9 cellular contexts compared by ENCODE assay signal in genomic region chr4:1309261-1310010, GRCh38. TPM values are rescaled to one million over a fixed set of nuclear protein-coding genes. Genes with fewer than 3 reads are reported as not detected.
DNase-seq lines count a peak whose midpoint lies in the region; ATAC-seq and TF ChIP-seq lines count a peak whose summit lies in the region.
"Had no signal": no experiment of that assay in that cellular context is flagged by ENCODE, and none has a peak within 500 bp of the region (broad histone marks: within the 10 kb centered on the region; RNA-seq: fewer than 3 reads in every experiment).

No MANE protein-coding gene starts in this region.

- peaks cover 81% of the 10 kb centered on the region for H3K79me2 ChIP-seq in neural progenitor cell (ENCODE audit: low read depth)

- H4K20me1 ChIP-seq in neural progenitor cell (ENCODE audit: low read depth): peaks cover 27% of the 10 kb centered on the region

- H3K4me3 ChIP-seq in neural progenitor cell: peak overlapping the region; percentile 45

- no peak overlapping the region for H2AFZ ChIP-seq in neural progenitor cell (replicated peaks)

- H3K9ac ChIP-seq in neural progenitor cell: no peak overlapping the region

- peaks cover 20% of the 10 kb centered on the region for H3F3A ChIP-seq in neural progenitor cell (ENCODE audit: low read depth)

- POLR2A ChIA-PET in RWPE1 (lab: Yijun Ruan, JAX; ENCODE audit: low non-redundant PET): no interaction called here
- POLR2A ChIA-PET in activated naive CD8-positive, alpha-beta T cell treated with anti-CD3 and anti-CD28 coated beads, Interleukin-2, amount 10 ng/mL, durations not matched to agents 7 days and 5 days (lab: Charles Lee): interaction anchor here (0.5 to 2.3 kb wide), 7 partner anchors 19 to 165 kb away, joined by 3 to 9 read pairs (median 3); partner anchors contain the start of genes MAEA and UVSSA

- peak overlapping the region; percentile 85 for H3K27ac ChIP-seq in RWPE1
- peak overlapping the region; percentile 86 for H3K27ac ChIP-seq in neural progenitor cell
- H3K27ac ChIP-seq: 22Rv1 had no signal

- CTCF ChIA-PET in RWPE1 (lab: Yijun Ruan, JAX): no interaction called here

- H3K4me1 ChIP-seq in neural progenitor cell: peaks cover 4% of the 10 kb centered on the region

- H3K4me1 Mint-ChIP-seq in activated naive CD8-positive, alpha-beta T cell treated with anti-CD3 and anti-CD28 coated beads, Interleukin-2, amount 10 ng/mL, durations not matched to agents 7 days and 5 days: peaks cover 49% of the 10 kb centered on the region
- H3K4me1 Mint-ChIP-seq in neural progenitor cell: peaks cover 21% of the 10 kb centered on the region

- peak overlapping the region; percentile 77 for H3K27ac Mint-ChIP-seq in activated naive CD8-positive, alpha-beta T cell treated with anti-CD3 and anti-CD28 coated beads, Interleukin-2, amount 10 ng/mL, durations not matched to agents 7 days and 5 days
- H3K27ac Mint-ChIP-seq in neural progenitor cell: peak overlapping the region; percentile 69

- TF ChIP-seq CTCF in RWPE1 (conservative IDR thresholded peaks at IDR 0.05; ENCODE audit: low read depth) (no peak), neural progenitor cell (IDR thresholded peaks at IDR 0.05) (no peak)

- H3K27me3 ChIP-seq in neural progenitor cell: no peaks in the 10 kb centered on the region

- no peaks in the 10 kb centered on the region for H3K9me3 Mint-ChIP-seq in activated naive CD8-positive, alpha-beta T cell treated with anti-CD3 and anti-CD28 coated beads, Interleukin-2, amount 10 ng/mL, durations not matched to agents 7 days and 5 days
- no peaks in the 10 kb centered on the region for H3K9me3 Mint-ChIP-seq in neural progenitor cell

- ATAC-seq in GM21390 (IDR thresholded peaks at IDR 0.05; ENCODE audit: unreplicated experiment): peak; percentile 67
- peak; percentile 82 for ATAC-seq in activated naive CD8-positive, alpha-beta T cell treated with anti-CD3 and anti-CD28 coated beads, Interleukin-2, amount 10 ng/mL, durations not matched to agents 7 days and 5 days (ENCODE audit: low read depth)

- H3K4me3 Mint-ChIP-seq in activated naive CD8-positive, alpha-beta T cell treated with anti-CD3 and anti-CD28 coated beads, Interleukin-2, amount 10 ng/mL, durations not matched to agents 7 days and 5 days: peak overlapping the region; percentile 81
- peak overlapping the region; percentile 81 for H3K4me3 Mint-ChIP-seq in neural progenitor cell

- peak; percentile 64 for DNase-seq in A172 (ENCODE audit: low spot score)
- peak; percentile 85 for DNase-seq in RWPE1 (ENCODE audit: low spot score)
- peak; percentile 70 for DNase-seq in activated naive CD8-positive, alpha-beta T cell treated with anti-CD3 and anti-CD28 coated beads, Interleukin-2, amount 10 ng/mL, durations not matched to agents 7 days and 5 days
- DNase-seq in glomerular visceral epithelial cell (ENCODE audit: extremely low spot score): peak; percentile 95
- DNase-seq in neural progenitor cell (ENCODE audit: low spot score): peak; percentile 96
- peak; percentile 90 for DNase-seq in stromal cell of bone marrow (ENCODE audit: low read depth)
- no peak for DNase-seq in NCI-H748 treated with DMSO at 0.1 percent for 48 hours (lab: John Stamatoyannopoulos, UW)

- H3K27me3 Mint-ChIP-seq in activated naive CD8-positive, alpha-beta T cell treated with anti-CD3 and anti-CD28 coated beads, Interleukin-2, amount 10 ng/mL, durations not matched to agents 7 days and 5 days: no peaks in the 10 kb centered on the region
- peaks cover 9% of the 10 kb centered on the region for H3K27me3 Mint-ChIP-seq in neural progenitor cell (ENCODE audit: insufficient read depth, low read depth)

- peaks cover 35% of the 10 kb centered on the region for H3K36me3 Mint-ChIP-seq in activated naive CD8-positive, alpha-beta T cell treated with anti-CD3 and anti-CD28 coated beads, Interleukin-2, amount 10 ng/mL, durations not matched to agents 7 days and 5 days
- H3K36me3 Mint-ChIP-seq in neural progenitor cell: peaks cover 31% of the 10 kb centered on the region

- H3K4me2 ChIP-seq in neural progenitor cell: peak overlapping the region; percentile 77

- no peaks in the 10 kb centered on the region for H3K9me3 ChIP-seq in neural progenitor cell (ENCODE audit: low read depth)

- no peaks in the 10 kb centered on the region for H3K36me3 ChIP-seq in neural progenitor cell

RNA-seq across cellular contexts. Expression of gene MAEA, which starts 19.7 kb away (rescaled TPM):
- 80.9 and 100 TPM in 2 replicates for total RNA-seq in A172 (2014; rRNA removed; shearing (Covaris generic))
- 10 to 100 TPM; 73.2 to 82.9 TPM for total RNA-seq in activated naive CD8-positive, alpha-beta T cell treated with anti-CD3 and anti-CD28 coated beads, Interleukin-2, amount 10 ng/mL, durations not matched to agents 7 days and 5 days
- 38.2 and 68.6 TPM in 2 replicates for total RNA-seq in neural progenitor cell (ENCODE audit: low replicate concordance)

RNA-seq across cellular contexts. Expression of gene UVSSA, which starts 37.6 kb away (rescaled TPM):
- total RNA-seq in A172 (2014; rRNA removed; shearing (Covaris generic)): 7.2 and 9.8 TPM in 2 replicates
- total RNA-seq in activated naive CD8-positive, alpha-beta T cell treated with anti-CD3 and anti-CD28 coated beads, Interleukin-2, amount 10 ng/mL, durations not matched to agents 7 days and 5 days: 10 to 100 TPM; 30.0 to 30.9 TPM
- 10.9 and 19.2 TPM in 2 replicates for total RNA-seq in neural progenitor cell (ENCODE audit: low replicate concordance)
